8 cellular contexts compared by ENCODE assay signal in genomic region chr10:133335238-133336122, GRCh38. TPM values are rescaled to one million over a fixed set of nuclear protein-coding genes. Genes with fewer than 3 reads are reported as not detected.
A peak's percentile ranks its signal among the peaks of the same experiment; 100 is the strongest.
DNase-seq lines count a peak whose midpoint lies in the region; ATAC-seq and TF ChIP-seq lines count a peak whose summit lies in the region.

No MANE protein-coding gene starts in this region.

- intact Hi-C loops in CD4-positive, alpha-beta memory T cell (cut with micrococcal nuclease): loop anchor here (2.0 kb wide), 3 partner anchors 23 to 59 kb away; partner anchors contain the start of genes FUOM, MTG1, TUBGCP2 and ZNF511
- intact Hi-C loops in PC-3 (cut with micrococcal nuclease): no loop called here

- H3K9ac ChIP-seq in PC-3 (ENCODE audit: low read length): no peak overlapping the region

- BruUV-seq in PC-3 (replicated peaks; lab: Mats Ljungman, UMichigan): no TSS peak

- DNase-seq in CD4-positive, alpha-beta memory T cell: peak; percentile 85 to 95 (median 86)
- peak; percentile 8 for DNase-seq in PC-3
- DNase-seq in activated naive CD4-positive, alpha-beta T cell treated with Interleukin-2 at 50 U/mL for 16 hours: peak; percentile 77
- DNase-seq in foreskin melanocyte: peak; percentile 21
- peak; percentile 95 for DNase-seq in osteoblast (ENCODE audit: insufficient read length, low spot score, missing footprints)

- H3K4me1 ChIP-seq in CD4-positive, alpha-beta memory T cell (ENCODE audit: insufficient read depth, low read length): peaks cover 25% of the 10 kb centered on the region
- H3K4me1 ChIP-seq in PC-3 (ENCODE audit: insufficient read depth, low read length) (no peaks in the 10 kb centered on the region), osteoblast (ENCODE audit: insufficient read depth, low read length) (no peaks in the 10 kb centered on the region)

- no peaks in the 10 kb centered on the region for H3K36me3 Mint-ChIP-seq in CD4-positive, alpha-beta memory T cell

- peaks cover 0 to 1% of the 10 kb centered on the region in 2 donors for H3K27me3 Mint-ChIP-seq in CD4-positive, alpha-beta memory T cell

- H3F3A ChIP-seq in PC-3 (ENCODE audit: low read length, unreplicated experiment): no peaks in the 10 kb centered on the region

- no peaks in the 10 kb centered on the region for H3K9me3 ChIP-seq in CD4-positive, alpha-beta memory T cell (ENCODE audit: control insufficient read depth in 1 of 2, low read length in 2 of 2)
- H3K9me3 ChIP-seq in PC-3 (ENCODE audit: low read length): no peaks in the 10 kb centered on the region
- H3K9me3 ChIP-seq in osteoblast (ENCODE audit: low read depth, low read length): no peaks in the 10 kb centered on the region

- POLR2A ChIA-PET in CD4-positive, alpha-beta memory T cell (lab: Charles Lee; ENCODE audit: partially characterized antibody): interaction anchor here (0.7 to 3.3 kb wide), 13 partner anchors 11 to 77 kb away, joined by 3 to 25 read pairs (median 5); partner anchors contain the start of genes ECHS1, FUOM and MTG1
- POLR2A ChIA-PET in PC-3 (lab: Charles Lee; ENCODE audit: unreplicated experiment): no interaction called here

- H3K4me3 ChIP-seq in CD4-positive, alpha-beta memory T cell (ENCODE audit: low read length in 2 of 2): peak overlapping the region in 1 of 2 donors; percentile 57
- H3K4me3 ChIP-seq in PC-3 (ENCODE audit: low read length) (no peak overlapping the region), osteoblast (ENCODE audit: insufficient read depth, low read length) (peak overlapping the region; percentile 45)

- H3K9me3 Mint-ChIP-seq in CD4-positive, alpha-beta memory T cell: peaks cover 0 to 7% (median 0%) of the 10 kb centered on the region in 8 donors

- H3K27ac ChIP-seq in CD4-positive, alpha-beta memory T cell (ENCODE audit: low read depth, low read length): peak overlapping the region; percentile 64
- H3K27ac ChIP-seq in PC-3 (ENCODE audit: low read length): no peak overlapping the region
- H3K27ac ChIP-seq in osteoblast (ENCODE audit: low read depth, low read length): no peak overlapping the region
- peak overlapping the region; percentile 61 for H3K27ac ChIP-seq in temporal lobe (ENCODE audit: low read depth, low read length)

- H3K9me2 ChIP-seq in PC-3 (replicated peaks; ENCODE audit: low read length): no peaks in the 10 kb centered on the region

- H3K27me3 ChIP-seq in CD4-positive, alpha-beta memory T cell (ENCODE audit: insufficient read depth, low read length): no peaks in the 10 kb centered on the region
- peaks cover 31% of the 10 kb centered on the region for H3K27me3 ChIP-seq in PC-3 (ENCODE audit: low read length)
- H3K27me3 ChIP-seq in osteoblast (ENCODE audit: insufficient read depth, low read length): peaks cover 57% of the 10 kb centered on the region

- H3K36me3 ChIP-seq in CD4-positive, alpha-beta memory T cell (ENCODE audit: insufficient read depth, low read length): no peaks in the 10 kb centered on the region
- H3K36me3 ChIP-seq in PC-3 (ENCODE audit: low read depth, low read length): no peaks in the 10 kb centered on the region
- H3K36me3 ChIP-seq in osteoblast (ENCODE audit: insufficient read depth, low read length): no peaks in the 10 kb centered on the region

- H2AFZ ChIP-seq in PC-3 (ENCODE audit: low read length): no peak overlapping the region
- no peak overlapping the region for H2AFZ ChIP-seq in osteoblast (ENCODE audit: low read length)

- no peak for ATAC-seq in PC-3
- ATAC-seq in GM18520 (IDR thresholded peaks at IDR 0.05; ENCODE audit: unreplicated experiment): no peak
- ATAC-seq in GM18909 (IDR thresholded peaks at IDR 0.05; ENCODE audit: poor library complexity, unreplicated experiment): no peak

- H3K27ac Mint-ChIP-seq in CD4-positive, alpha-beta memory T cell: peak overlapping the region in 6 of 7 donors; percentile 91 to 98 (median 94)

- H4K20me1 ChIP-seq in PC-3 (ENCODE audit: low read length): no peaks in the 10 kb centered on the region
- no peaks in the 10 kb centered on the region for H4K20me1 ChIP-seq in osteoblast (ENCODE audit: insufficient read depth, low read length)

- H3K4me2 ChIP-seq in PC-3 (ENCODE audit: low read length) (0 out of 2 replicates have a peak overlapping the region, but pooled peaks have one; percentile 7), osteoblast (ENCODE audit: insufficient read depth, low read length) (peak overlapping the region; percentile 69)

- H3K79me2 ChIP-seq in PC-3 (ENCODE audit: low read length) (no peaks in the 10 kb centered on the region), osteoblast (ENCODE audit: insufficient read depth, low read length) (no peaks in the 10 kb centered on the region)

- CTCF ChIA-PET in CD4-positive, alpha-beta memory T cell (lab: Charles Lee; ENCODE audit: partially characterized antibody): interaction anchor here (1.4 kb wide), 1 partner anchor 8 kb away, joined by 4 read pairs; no protein-coding TSS in a partner anchor
- CTCF ChIA-PET in PC-3 (lab: Charles Lee): no interaction called here

- TF ChIP-seq CTCF in PC-3 (conservative IDR thresholded peaks at IDR 0.05; ENCODE audit: low read depth, low read length) (no peak), osteoblast (IDR thresholded peaks at IDR 0.05; ENCODE audit: extremely low read depth, low read depth, low read length) (no peak)

- H3K4me1 Mint-ChIP-seq in CD4-positive, alpha-beta memory T cell: peaks cover 0 to 22% (median 3%) of the 10 kb centered on the region in 4 donors

- peak overlapping the region; percentile 69 to 90 (median 78) for H3K4me3 Mint-ChIP-seq in CD4-positive, alpha-beta memory T cell

RNA-seq across cellular contexts. Expression of gene CALY, which starts 1.2 kb away (rescaled TPM):
- 1 to 10 TPM; 6.4 to 7.2 TPM for total RNA-seq in CD4-positive, alpha-beta memory T cell
- 1 to 10 TPM; 1.4 to 2.2 TPM for polyA plus RNA-seq in CD4-positive, alpha-beta memory T cell
- not detected in 2 replicates for total RNA-seq in PC-3 (2014; rRNA removed)
- not detected in 2 replicates for total RNA-seq in osteoblast
- 13.3 TPM for total RNA-seq in temporal lobe

RNA-seq across cellular contexts. Expression of gene PRAP1, which starts 11.7 kb away (rescaled TPM):
- total RNA-seq in CD4-positive, alpha-beta memory T cell: not detected
- not detected for polyA plus RNA-seq in CD4-positive, alpha-beta memory T cell
- total RNA-seq in PC-3 (2014; rRNA removed) (not detected in 2 replicates), osteoblast (not detected in 2 replicates), temporal lobe (not detected)

RNA-seq across cellular contexts. Expression of gene FUOM, which starts 22.3 kb away (rescaled TPM):
- total RNA-seq in CD4-positive, alpha-beta memory T cell: 10 to 100 TPM; 17.1 to 18.1 TPM
- polyA plus RNA-seq in CD4-positive, alpha-beta memory T cell: 10 to 100 TPM; 15.6 to 16.3 TPM
- 33.3 and 40.0 TPM in 2 replicates for total RNA-seq in PC-3 (2014; rRNA removed)
- total RNA-seq in osteoblast: 5.1 and 6.5 TPM in 2 replicates
- total RNA-seq in temporal lobe: 2.2 TPM

RNA-seq across cellular contexts. Expression of gene ZNF511, which starts 26.8 kb away (rescaled TPM):
- total RNA-seq in CD4-positive, alpha-beta memory T cell: 10 to 100 TPM; 31.5 to 33.1 TPM
- polyA plus RNA-seq in CD4-positive, alpha-beta memory T cell: 100 to 1,000 TPM in 1 of 2 donors, 10 to 100 TPM in 1; 69.0 to 107 TPM
- total RNA-seq in PC-3 (2014; rRNA removed): 78.4 and 84.3 TPM in 2 replicates
- 20.9 and 24.6 TPM in 2 replicates for total RNA-seq in osteoblast
- total RNA-seq in temporal lobe: 4.2 TPM

RNA-seq across cellular contexts. Expression of gene TUBGCP2, which starts 26.8 kb away (rescaled TPM):
- 10 to 100 TPM; 66.5 to 74.0 TPM for total RNA-seq in CD4-positive, alpha-beta memory T cell
- polyA plus RNA-seq in CD4-positive, alpha-beta memory T cell: 10 to 100 TPM; 14.1 to 40.8 TPM
- total RNA-seq in PC-3 (2014; rRNA removed): 72.9 and 84.4 TPM in 2 replicates
- total RNA-seq in osteoblast: 60.8 and 63.6 TPM in 2 replicates
- 34.2 TPM for total RNA-seq in temporal lobe

Comparison
In these comparisons a context has a peak if more than half of its experiments do, and no peak if none do; other contexts are left out.
1. DNase-seq: peak in every context shown above with its lines; median percentile 95 in osteoblast; 86 in CD4-positive, alpha-beta memory T cell; 77 in activated naive CD4-positive, alpha-beta T cell treated with Interleukin-2 at 50 U/mL for 16 hours; 21 in foreskin melanocyte; 8 in PC-3.
2. H3K27ac ChIP-seq: peak in CD4-positive, alpha-beta memory T cell (single experiment) and temporal lobe (single experiment); none in PC-3 (single experiment) and osteoblast (single experiment).